3 cellular contexts compared by ENCODE assay signal in genomic region chr3:157776822-157777221, GRCh38.
"Had no signal": no experiment of that assay in that cellular context is flagged by ENCODE, and none has a peak within 500 bp of the region (broad histone marks: within the 10 kb centered on the region; RNA-seq: fewer than 3 reads in every experiment).

No MANE protein-coding gene starts in this region.

- DNase-seq: GDM1, GF-D8 had no signal

- ATAC-seq: GM12878 had no signal

- H3K4me3 ChIP-seq: GM12878 had no signal
